8 cellular contexts compared by ENCODE assay signal in genomic region chr12:58919271-58920101, GRCh38. TPM values are rescaled to one million over a fixed set of nuclear protein-coding genes. Genes with fewer than 3 reads are reported as not detected.
DNase-seq lines count a peak whose midpoint lies in the region; ATAC-seq and TF ChIP-seq lines count a peak whose summit lies in the region.
"Had no signal": no experiment of that assay in that cellular context is flagged by ENCODE, and none has a peak within 500 bp of the region (broad histone marks: within the 10 kb centered on the region; RNA-seq: fewer than 3 reads in every experiment).

No MANE protein-coding gene starts in this region.

- peak overlapping the region; percentile 82 for H3K4me3 ChIP-seq in WERI-Rb-1 (ENCODE audit: low read depth, low read length)
- peak overlapping the region; percentile 87 for H3K4me3 ChIP-seq in rectal smooth muscle tissue (ENCODE audit: low read length)

- peak; percentile 34 for ATAC-seq in GM18519 (IDR thresholded peaks at IDR 0.05; ENCODE audit: low FRiP score, unreplicated experiment)
- ATAC-seq in HG03442 (IDR thresholded peaks at IDR 0.05; ENCODE audit: unreplicated experiment), result peak; percentile 36
- peak; percentile 16 to 56 for ATAC-seq in left cardiac atrium
- no peak for ATAC-seq in natural killer cell

- H3K27ac ChIP-seq in WERI-Rb-1 (peak overlapping the region; percentile 61), rectal smooth muscle tissue (ENCODE audit: low read depth, low read length) (peak overlapping the region; percentile 88)

- peak overlapping the region; percentile 52 for H3K9ac ChIP-seq in rectal smooth muscle tissue (ENCODE audit: low read length)

- TF ChIP-seq CTCF in WERI-Rb-1 (IDR thresholded peaks at IDR 0.05; ENCODE audit: low read depth, low read length) (no peak), natural killer cell (IDR thresholded peaks at IDR 0.05) (no peak)

- H3K36me3 ChIP-seq in WERI-Rb-1 (no peaks in the 10 kb centered on the region), rectal smooth muscle tissue (ENCODE audit: control insufficient read depth, insufficient read depth, low read length) (no peaks in the 10 kb centered on the region)

- H3K27me3 ChIP-seq in WERI-Rb-1 (ENCODE audit: insufficient read depth, low read depth, severe bottlenecking) (no peaks in the 10 kb centered on the region), rectal smooth muscle tissue (ENCODE audit: control insufficient read depth, insufficient read depth, low read length) (no peaks in the 10 kb centered on the region)

- no peaks in the 10 kb centered on the region for H3K4me1 Mint-ChIP-seq in natural killer cell

- intact Hi-C loops in left cardiac atrium (cut with DNase I), result no loop called here
- intact Hi-C loops in natural killer cell (cut with micrococcal nuclease), result no loop called here

- DNase-seq in WERI-Rb-1 (peak; percentile 14), left cardiac atrium (peak; percentile 48), natural killer cell (no peak), NCI-H187 treated with DMSO at 0.1 percent for 48 hours (lab: John Stamatoyannopoulos, UW) (no peak)

- no peak overlapping the region for H3K27ac Mint-ChIP-seq in natural killer cell

- H3K4me1 ChIP-seq in rectal smooth muscle tissue (ENCODE audit: control insufficient read depth, insufficient read depth, low read length), result peaks cover 7% of the 10 kb centered on the region

- H3K9me3 Mint-ChIP-seq in natural killer cell, result peaks cover 2% of the 10 kb centered on the region in 2 donors

- H3K27me3 Mint-ChIP-seq in natural killer cell (ENCODE audit: low read depth in 2 of 2), result peaks cover 3 to 19% of the 10 kb centered on the region in 2 donors

- H3K4me3 Mint-ChIP-seq in natural killer cell, result no peak overlapping the region

- no peaks in the 10 kb centered on the region for H3K36me3 Mint-ChIP-seq in natural killer cell

- no peaks in the 10 kb centered on the region for H3K9me3 ChIP-seq in WERI-Rb-1 (ENCODE audit: severe bottlenecking)

RNA-seq across cellular contexts. Expression of gene LRIG3, which starts 0.8 kb away (rescaled TPM):
- total RNA-seq in left cardiac atrium, result 10 to 100 TPM in 1 of 2 donors, 1 to 10 TPM in 1; 7.3 to 13.0 TPM
- total RNA-seq in natural killer cell, result under 1 TPM in 1 of 3 donors, not detected in 2; 0.18 TPM
- total RNA-seq: activated CD8-positive, alpha-beta memory T cell treated with anti-CD3 and anti-CD28 coated beads for 36 hours had no signal

Comparison
In these comparisons a context has a peak if more than half of its experiments do, and no peak if none do; other contexts are left out.
1. ATAC-seq: peak in GM18519 (single experiment), HG03442 (single experiment) and left cardiac atrium (2 of 2); none in natural killer cell (0 of 3).
2. DNase-seq: peak in WERI-Rb-1 (single experiment) and left cardiac atrium (single experiment); none in natural killer cell (single experiment) and NCI-H187 treated with DMSO at 0.1 percent for 48 hours (single experiment).
3. RNA of gene LRIG3, which starts 0.8 kb away (total RNA-seq): 7.3 to 13.0 TPM in left cardiac atrium; 0.18 TPM in natural killer cell; every median in the first group is over 4 times any median in the second.